In genomic region chr14:71163842-71164500, GRCh38 we compare ENCODE assay signal across 21 cellular contexts.
DNase-seq lines count a peak whose midpoint lies in the region; ATAC-seq, FAIRE-seq and TF ChIP-seq lines count a peak whose summit lies in the region.
"Had no signal": no experiment of that assay in that cellular context is flagged by ENCODE, and none has a peak within 500 bp of the region (broad histone marks: within the 10 kb centered on the region; RNA-seq: fewer than 3 reads in every experiment).

No MANE protein-coding gene starts in this region.

- POLR2A ChIA-PET in GM12878 (lab: Charles Lee): no interaction called here

- H3K27me3 ChIP-seq in GM23338 (ENCODE audit: insufficient read depth) (no peaks in the 10 kb centered on the region), GM12878 (replicated peaks in 1 of 2; ENCODE audit: control insufficient read depth in 2 of 2, insufficient read depth in 2 of 2, low read length in 1 of 2) (no peaks in the 10 kb centered on the region), pancreas (no peaks in the 10 kb centered on the region)

- peaks cover 2% of the 10 kb centered on the region for H3K27me3 Mint-ChIP-seq in GM23338 (ENCODE audit: insufficient read depth, low read depth, poor library complexity)
- H3K27me3 Mint-ChIP-seq: type B pancreatic cell had no signal

- H3K4me3 ChIP-seq in GM23338 (no peak overlapping the region), GM12878 (no peak overlapping the region), pancreas (no peak overlapping the region)
- H3K4me3 ChIP-seq: GM23248, mucosa of descending colon, PC-9 had no signal

- no peaks in the 10 kb centered on the region; the same call in 2 of the 3 replicates for H3K9me3 ChIP-seq in GM12878 (replicated peaks; ENCODE audit: control insufficient read depth, insufficient read depth, low read length)
- H3K9me3 ChIP-seq in pancreas: no peaks in the 10 kb centered on the region
- H3K9me3 ChIP-seq: mucosa of descending colon had no signal

- TF ChIP-seq POLR2A in GM12878 (IDR thresholded peaks at IDR 0.05; ENCODE audit: low read depth, low read length): no peak

- H3K9me2 ChIP-seq in GM23338 (ENCODE audit: insufficient read depth): no peaks in the 10 kb centered on the region

- in situ Hi-C loops in GM12878 (cut with MboI): no loop called here

- H3K4me2 ChIP-seq in GM23338 (no peak overlapping the region), GM12878 (ENCODE audit: control insufficient read depth, insufficient read depth) (no peak overlapping the region)
- H3K4me2 ChIP-seq: PC-9 had no signal

- no peak overlapping the region for H3K4me3 Mint-ChIP-seq in GM23338
- H3K4me3 Mint-ChIP-seq: activated B cell treated with CpG ODN at 0.5 μM for 24 hours; activated CD4-positive, alpha-beta memory T cell treated with anti-CD3 and anti-CD28 coated beads, Interleukin-2, amount 10 ng/mL, durations not matched to agents 7 days and 5 days; T-helper 2 cell treated with Interferon-gamma antibody and Interleukin-4, amounts not matched to agents 5 μg/mL and 100 μg/mL, for 36 hours; type B pancreatic cell had no signal

- RAD21 ChIA-PET in GM12878 (lab: Charles Lee; ENCODE audit: unreplicated experiment): interaction anchor here (1.3 to 1.4 kb wide), 2 partner anchors 157 to 576 kb away, joined by 3 to 5 read pairs; no protein-coding TSS in a partner anchor

- H3K4me1 Mint-ChIP-seq in GM23338: peaks cover 8% of the 10 kb centered on the region

- H3K36me3 Mint-ChIP-seq in GM23338 (ENCODE audit: low read depth): peaks cover 2% of the 10 kb centered on the region; the same call in 1 of the 3 replicates
- H3K36me3 Mint-ChIP-seq: activated naive CD4-positive, alpha-beta T cell treated with anti-CD3 and anti-CD28 coated beads, Interleukin-2, amount 50 U/mL, for 72 hours; type B pancreatic cell had no signal

- intact Hi-C loops in GM12878 (cut with micrococcal nuclease; ENCODE audit: unreplicated experiment): no loop called here
- intact Hi-C loops in pancreas (cut with DNase I): no loop called here

- CTCF ChIA-PET in GM12878 (lab: Yijun Ruan, JAX): interaction anchor here (0.9 to 1.5 kb wide), 3 partner anchors 17 to 575 kb away, joined by 3 to 4 read pairs (median 4); no protein-coding TSS in a partner anchor

- H3F3A ChIP-seq in GM23338 (replicated peaks; ENCODE audit: low read depth): no peaks in the 10 kb centered on the region

- no peak for TF ChIP-seq RAD21 in GM12878 (IDR thresholded peaks at IDR 0.05; ENCODE audit: insufficient read depth, low read depth, low read length)

- 44% methylated on average over 7 of the region's 7 CpGs for WGBS in GM12878 (ENCODE audit: insufficient coverage, insufficient replicate concordance, low lambda C conversion rate, missing lambda C conversion rate)
- WGBS in pancreas, 2 donors: 63 to 72% methylated on average over 7 of the region's 7 CpGs

- H3K27ac ChIP-seq in GM23338 (ENCODE audit: low read depth) (no peak overlapping the region), GM12878 (ENCODE audit: control insufficient read depth, insufficient read depth) (no peak overlapping the region), pancreas (peak overlapping the region; percentile 26 to 58 (median 40))
- H3K27ac ChIP-seq: GM23248, PC-9 had no signal

- peaks cover 13% of the 10 kb centered on the region for H3K9me3 Mint-ChIP-seq in GM23338
- H3K9me3 Mint-ChIP-seq: activated naive CD4-positive, alpha-beta T cell treated with anti-CD3 and anti-CD28 coated beads, Interleukin-2, amount 50 U/mL, for 72 hours had no signal

- TF ChIP-seq EP300 in GM12878 (IDR thresholded peaks at IDR 0.05; ENCODE audit: borderline replicate concordance in 1 of 2, control insufficient read depth in 1 of 2, low read depth in 2 of 2, low read length in 2 of 2): no peak

- DNase-seq in GM23338 (ENCODE audit: low spot score) (no peak), NCI-H345 (lab: John Stamatoyannopoulos, UW) (peak; percentile 60), GM12878 (ENCODE audit: low read depth, low spot score) (no peak), pancreas (peak in 1 of 6 donors; percentile 17), RCC 7860 (ENCODE audit: low spot score) (no peak), KG1 (lab: John Stamatoyannopoulos, UW) (no peak), NK-92 (lab: John Stamatoyannopoulos, UW; ENCODE audit: unreplicated experiment) (no peak)
- DNase-seq: activated B cell treated with CpG ODN at 0.5 μM for 24 hours; activated CD4-positive, alpha-beta memory T cell treated with anti-CD3 and anti-CD28 coated beads, Interleukin-2, amount 10 ng/mL, durations not matched to agents 7 days and 5 days; activated T-cell treated with anti-CD3 and anti-CD28 coated beads, Interleukin-2, amount 50 U/mL, for 1 hour; GM23248; left ventricle myocardium superior; NCI-H1436 treated with DMSO at 0.1 percent for 48 hours; NCI-H526; PC-9; stimulated activated naive CD4-positive, alpha-beta T cell had no signal

- peak; percentile 13 for FAIRE-seq in GM12878 (lab: Jason Lieb, UNC)
- FAIRE-seq in pancreas (lab: Jason Lieb, UNC): no peak
- FAIRE-seq in RCC 7860 (lab: Jason Lieb, UNC): no peak

- no peak overlapping the region for H3K27ac Mint-ChIP-seq in GM23338
- H3K27ac Mint-ChIP-seq: activated B cell treated with CpG ODN at 0.5 μM for 24 hours; activated CD4-positive, alpha-beta memory T cell treated with anti-CD3 and anti-CD28 coated beads, Interleukin-2, amount 10 ng/mL, durations not matched to agents 7 days and 5 days; activated naive CD4-positive, alpha-beta T cell treated with anti-CD3 and anti-CD28 coated beads, Interleukin-2, amount 50 U/mL, for 72 hours; T-helper 2 cell treated with Interferon-gamma antibody and Interleukin-4, amounts not matched to agents 5 μg/mL and 100 μg/mL, for 36 hours had no signal

- no peaks in the 10 kb centered on the region for H3K36me3 ChIP-seq in GM23338 (ENCODE audit: insufficient read depth)
- no peaks in the 10 kb centered on the region for H3K36me3 ChIP-seq in GM12878 (ENCODE audit: control insufficient read depth in 2 of 2, insufficient read depth in 2 of 2, low read length in 1 of 2)
- H3K36me3 ChIP-seq in pancreas: no peaks in the 10 kb centered on the region

- BruUV-seq in GM12878 (replicated peaks; lab: Mats Ljungman, UMichigan): no TSS peak

- SMC1A ChIA-PET in GM12878 (lab: Charles Lee; ENCODE audit: uncharacterized antibody, unreplicated experiment): interaction anchor here (1.0 to 1.3 kb wide), 3 partner anchors 21 to 690 kb away, joined by 3 to 5 read pairs (median 4); no protein-coding TSS in a partner anchor

- no peak overlapping the region for H3K9ac ChIP-seq in GM12878 (ENCODE audit: control insufficient read depth, insufficient read depth, low read length)
- H3K9ac ChIP-seq: GM23248 had no signal

- H3K4me1 ChIP-seq in GM23338 (ENCODE audit: insufficient read depth) (no peaks in the 10 kb centered on the region), GM12878 (ENCODE audit: control insufficient read depth, insufficient read depth, low read length) (no peaks in the 10 kb centered on the region), pancreas (peaks cover 0 to 5% (median 0%) of the 10 kb centered on the region in 3 donors)

- no peaks in the 10 kb centered on the region for H3K79me2 ChIP-seq in GM23338 (replicated peaks; ENCODE audit: insufficient read depth)
- no peaks in the 10 kb centered on the region for H3K79me2 ChIP-seq in GM12878 (ENCODE audit: control insufficient read depth, insufficient read depth, low read length)

- H2AFZ ChIP-seq in GM23338 (peak overlapping the region; percentile 59; the same call in 1 of the 2 replicates), GM12878 (ENCODE audit: control insufficient read depth, low read depth, low read length) (no peak overlapping the region; the same call in 1 of the 2 replicates)
- H2AFZ ChIP-seq: GM23248, PC-9 had no signal

- H4K20me1 ChIP-seq in GM23338 (replicated peaks; ENCODE audit: insufficient read depth) (no peaks in the 10 kb centered on the region), GM12878 (ENCODE audit: control insufficient read depth, insufficient read depth) (no peaks in the 10 kb centered on the region)

- ATAC-seq in GM23338: no peak
- ATAC-seq in GM12878: no peak; the same call in 2 of the 3 replicates
- ATAC-seq in pancreas: peak in 2 of 4 donors; percentile 17 to 49
- ATAC-seq: activated naive CD4-positive, alpha-beta T cell treated with anti-CD3 and anti-CD28 coated beads, Interleukin-2, amount 50 U/mL, for 72 hours; left ventricle myocardium superior; mucosa of descending colon; sciatic nerve had no signal

- TF ChIP-seq CTCF in GM23338 (conservative IDR thresholded peaks at IDR 0.05; ENCODE audit: low read depth in 2 of 2) (no peak), GM12878 (IDR thresholded peaks at IDR 0.05 in 2 of 3, conservative IDR thresholded peaks at IDR 0.05 in 1 of 3; ENCODE audit: control insufficient read depth in 2 of 3, extremely low read depth in 1 of 3, insufficient read depth in 1 of 3, low read depth in 3 of 3, low read length in 3 of 3) (no peak), pancreas (IDR thresholded peaks at IDR 0.05) (no peak)

TF ChIP-seq in GM23338, 12 proteins besides CTCF, POLR2A, EP300 and RAD21:
- TF ChIP-seq ZNF114 (CRISPR knock-in tag; IDR thresholded peaks at IDR 0.05) (no peak), CREB1 (CRISPR knock-in tag; IDR thresholded peaks at IDR 0.05; ENCODE audit: low read depth) (no peak)

TF ChIP-seq in GM12878, 131 proteins besides CTCF, POLR2A, EP300 and RAD21 (continues in another document):
- no peak for TF ChIP-seq CBX5 (IDR thresholded peaks at IDR 0.05; ENCODE audit: low read depth)
- no peak for TF ChIP-seq MYB (IDR thresholded peaks at IDR 0.05; ENCODE audit: borderline replicate concordance, low read depth, low read length)
- no peak for TF ChIP-seq CBX3 (IDR thresholded peaks at IDR 0.05; ENCODE audit: borderline replicate concordance, low read depth)
- TF ChIP-seq STAT3 (IDR thresholded peaks at IDR 0.05; ENCODE audit: low read depth, low read length): no peak
- no peak for TF ChIP-seq ASH2L (IDR thresholded peaks at IDR 0.05; ENCODE audit: borderline replicate concordance, low read depth)
- no peak for TF ChIP-seq RELB (IDR thresholded peaks at IDR 0.05; ENCODE audit: low read depth)
- TF ChIP-seq TCF12 (IDR thresholded peaks at IDR 0.05; ENCODE audit: low read depth, low read length): no peak
- TF ChIP-seq SUZ12 (IDR thresholded peaks at IDR 0.05; ENCODE audit: unreplicated experiment): no peak

Comparison
In these comparisons a context has a peak if more than half of its experiments do, and no peak if none do; other contexts are left out.
1. H3K27ac ChIP-seq: peak in pancreas (4 of 4); none in GM23338 (single experiment) and GM12878 (single experiment).